ENCODE assay signal across 28 cellular contexts in the genomic region with DNA sequence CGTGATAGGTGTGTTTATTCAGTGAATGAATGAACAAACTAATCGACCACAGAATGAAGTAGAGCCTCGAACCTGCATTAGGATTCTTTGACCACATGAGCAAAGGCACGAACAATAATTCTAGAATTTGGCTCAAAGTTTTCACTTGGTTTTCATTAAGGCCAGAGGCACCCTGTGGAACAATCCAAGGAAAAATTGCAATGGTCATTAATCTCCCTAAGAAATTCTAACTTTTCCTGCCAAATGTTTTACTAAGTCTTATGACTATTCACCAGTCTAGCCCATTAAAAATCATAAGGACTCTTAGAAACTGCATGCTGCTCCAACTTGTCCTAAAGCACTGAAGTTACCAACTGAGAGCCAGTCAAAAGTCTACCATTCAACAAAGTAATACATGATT.
"Had no signal": no experiment of that assay in that cellular context is flagged by ENCODE, and none has a peak within 500 bp of the region (broad histone marks: within the 10 kb centered on the region; RNA-seq: fewer than 3 reads in every experiment).

No MANE protein-coding gene starts in this region.

- H3K36me3 ChIP-seq: neutrophil, pancreas, right lobe of liver, sigmoid colon, stomach, thoracic aorta, thyroid gland, tibial nerve, upper lobe of left lung, uterus had no signal

- H3K27me3 Mint-ChIP-seq: natural killer cell treated with Interleukin-12 subunit alpha and Interleukin-12 subunit beta and Interleukin-15 and Interleukin-18, amount 100 ng/mL, for 72 hours; stimulated activated naive B cell treated with anti-CD40 and anti-IgM and Interleukin-4, amounts not matched to agents 10 μg/mL and 1 μg/mL and 100 μg/mL, for 72 hours; stimulated activated naive CD8-positive, alpha-beta T cell treated with anti-CD3 and anti-CD28 coated beads, Interleukin-15, Interleukin-2, amounts not matched to agents 100 ng/mL and 50 ng/mL, for 24 hours had no signal

- H3K4me3 Mint-ChIP-seq: naive thymus-derived CD8-positive, alpha-beta T cell; natural killer cell treated with Interleukin-12 subunit alpha and Interleukin-12 subunit beta and Interleukin-15 and Interleukin-18, amount 100 ng/mL, for 72 hours; nephron progenitor cell; neural crest cell; stimulated activated effector memory CD8-positive, alpha-beta T cell treated with anti-CD3 and anti-CD28 coated beads, Interleukin-12 subunit alpha, Interleukin-12 subunit beta, amount 100 ng/mL, for 72 hours; stimulated activated naive B cell treated with anti-CD40 and anti-IgM and Interleukin-4, amounts not matched to agents 10 μg/mL and 1 μg/mL and 100 μg/mL, for 72 hours; stimulated activated naive CD8-positive, alpha-beta T cell treated with anti-CD3 and anti-CD28 coated beads, Interleukin-15, Interleukin-2, amounts not matched to agents 100 ng/mL and 50 ng/mL, for 24 hours had no signal

- H3K9me3 ChIP-seq: neutrophil, pancreas, psoas muscle, right lobe of liver, sigmoid colon, thoracic aorta, thyroid gland, uterus had no signal

- H3K4me3 ChIP-seq: pancreas, psoas muscle, right lobe of liver, sigmoid colon, stomach, thoracic aorta, thyroid gland, tibial nerve, upper lobe of left lung, uterus had no signal

- H3K9me3 Mint-ChIP-seq: neural crest cell; stimulated activated effector memory CD8-positive, alpha-beta T cell treated with anti-CD3 and anti-CD28 coated beads, Interleukin-12 subunit alpha, Interleukin-12 subunit beta, amount 100 ng/mL, for 72 hours; stimulated activated naive CD8-positive, alpha-beta T cell treated with anti-CD3 and anti-CD28 coated beads, Interleukin-15, Interleukin-2, amounts not matched to agents 100 ng/mL and 50 ng/mL, for 24 hours had no signal

- H3K27ac ChIP-seq: neutrophil, pancreas, psoas muscle, right lobe of liver, sigmoid colon, stomach, thoracic aorta, thyroid gland, tibial nerve, upper lobe of left lung, uterus had no signal

- DNase-seq: naive thymus-derived CD8-positive, alpha-beta T cell; nephron progenitor cell; nucleus accumbens; pancreas; psoas muscle; right cardiac atrium; right lobe of liver; sigmoid colon; small intestine; stimulated activated CD4-positive, alpha-beta T cell treated with anti-CD3 and anti-CD28 coated beads, Interleukin-15, amount 100 ng/mL, for 24 hours; stimulated activated CD4-positive, alpha-beta T cell treated with anti-CD3 and anti-CD28 coated beads, Interleukin-2, amount 100 ng/mL, for 24 hours; stimulated activated CD4-positive, alpha-beta T cell treated with anti-CD3 and anti-CD28 coated beads, Interleukin-2, amount 100 ng/mL, for 48 hours; stimulated activated CD4-positive, alpha-beta T cell treated with anti-CD3 and anti-CD28 coated beads, Interleukin-4, amount 100 ng/mL, for 24 hours; stimulated activated naive B cell treated with anti-CD40 and anti-IgM and Interleukin-4, amounts not matched to agents 10 μg/mL and 1 μg/mL and 100 μg/mL, for 72 hours; stimulated activated naive CD4-positive, alpha-beta T cell treated with Interleukin-2 at 50 U/mL for 16 hours; stomach; thyroid gland; trophoblast cell; upper lobe of left lung; uterus had no signal

- H3K4me1 ChIP-seq: pancreas, psoas muscle, right lobe of liver, sigmoid colon, stomach, thyroid gland, tibial nerve, upper lobe of left lung, uterus had no signal

- H3K36me3 Mint-ChIP-seq: naive thymus-derived CD8-positive, alpha-beta T cell; natural killer cell treated with Interleukin-12 subunit alpha and Interleukin-12 subunit beta and Interleukin-15 and Interleukin-18, amount 100 ng/mL, for 72 hours; stimulated activated effector memory CD8-positive, alpha-beta T cell treated with anti-CD3 and anti-CD28 coated beads, Interleukin-12 subunit alpha, Interleukin-12 subunit beta, amount 100 ng/mL, for 72 hours; stimulated activated naive B cell treated with anti-CD40 and anti-IgM and Interleukin-4, amounts not matched to agents 10 μg/mL and 1 μg/mL and 100 μg/mL, for 72 hours had no signal

- H3K27me3 ChIP-seq: neutrophil, pancreas, right lobe of liver, sigmoid colon, stomach, thyroid gland, tibial nerve, upper lobe of left lung, uterus had no signal

- H3K4me1 Mint-ChIP-seq: naive thymus-derived CD8-positive, alpha-beta T cell; neural crest cell; stimulated activated effector memory CD8-positive, alpha-beta T cell treated with anti-CD3 and anti-CD28 coated beads, Interleukin-12 subunit alpha, Interleukin-12 subunit beta, amount 100 ng/mL, for 72 hours; stimulated activated naive B cell treated with anti-CD40 and anti-IgM and Interleukin-4, amounts not matched to agents 10 μg/mL and 1 μg/mL and 100 μg/mL, for 72 hours had no signal

- H3K27ac Mint-ChIP-seq: naive thymus-derived CD8-positive, alpha-beta T cell; natural killer cell treated with Interleukin-12 subunit alpha and Interleukin-12 subunit beta and Interleukin-15 and Interleukin-18, amount 100 ng/mL, for 72 hours; nephron progenitor cell; progenitor cell of endocrine pancreas; stimulated activated effector memory CD8-positive, alpha-beta T cell treated with anti-CD3 and anti-CD28 coated beads, Interleukin-12 subunit alpha, Interleukin-12 subunit beta, amount 100 ng/mL, for 72 hours; stimulated activated naive B cell treated with anti-CD40 and anti-IgM and Interleukin-4, amounts not matched to agents 10 μg/mL and 1 μg/mL and 100 μg/mL, for 72 hours; stimulated activated naive CD8-positive, alpha-beta T cell treated with anti-CD3 and anti-CD28 coated beads, Interleukin-15, Interleukin-2, amounts not matched to agents 100 ng/mL and 50 ng/mL, for 24 hours had no signal

- FAIRE-seq: pancreas, small intestine had no signal

- ATAC-seq: naive thymus-derived CD8-positive, alpha-beta T cell; natural killer cell treated with Interleukin-12 subunit alpha and Interleukin-12 subunit beta and Interleukin-15 and Interleukin-18, amount 100 ng/mL, for 72 hours; pancreas; psoas muscle; right cardiac atrium; right lobe of liver; stimulated activated effector memory CD8-positive, alpha-beta T cell treated with anti-CD3 and anti-CD28 coated beads, Interleukin-12 subunit alpha, Interleukin-12 subunit beta, amount 100 ng/mL, for 72 hours; stimulated activated naive B cell treated with anti-CD40 and anti-IgM and Interleukin-4, amounts not matched to agents 10 μg/mL and 1 μg/mL and 100 μg/mL, for 72 hours had no signal
